ENCODE assay signal across 1 cellular context in the genomic region with DNA sequence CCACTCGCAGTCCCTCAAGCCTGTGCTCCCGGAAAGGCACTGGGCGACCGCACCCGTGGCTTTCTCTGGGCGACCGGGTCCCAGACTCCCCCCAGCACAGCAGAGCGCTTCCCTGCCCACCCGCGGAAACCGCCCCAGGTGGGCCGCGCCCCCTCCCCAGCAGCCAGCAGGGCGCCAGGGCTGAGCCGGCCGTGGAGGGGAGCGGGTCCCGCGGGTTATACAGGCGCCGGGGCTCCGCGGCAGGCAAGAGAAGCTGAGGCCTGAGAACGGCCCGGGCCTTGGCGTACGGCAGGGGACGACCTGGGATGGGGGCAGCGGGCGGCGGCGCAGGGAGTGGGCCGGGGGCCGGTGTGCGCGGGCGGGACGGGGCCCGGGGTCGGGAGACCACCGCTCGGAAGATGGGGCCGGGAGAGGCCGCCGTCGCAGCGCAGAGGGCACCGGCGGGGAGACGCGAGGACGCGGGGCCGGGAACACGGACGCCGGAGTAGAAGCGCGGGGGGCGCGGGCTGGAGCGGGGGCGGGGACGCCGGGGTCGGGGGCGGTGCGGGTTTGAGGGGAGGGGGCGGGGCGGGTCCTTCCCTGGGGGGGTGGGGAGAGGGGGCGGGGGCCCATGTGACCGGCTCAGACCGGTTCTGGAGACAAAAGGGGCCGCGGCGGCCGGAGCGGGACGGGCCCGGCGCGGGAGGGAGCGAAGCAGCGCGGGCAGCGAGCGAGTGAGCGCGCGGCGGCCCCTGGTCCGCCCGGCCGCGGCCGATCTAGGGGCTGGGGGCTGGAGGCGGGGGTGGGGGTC.
TF ChIP-seq lines count a peak whose summit lies in the region.

MDK (plus strand) TSS at position 624 of the 790 bp plus-strand sequence. CDS start 389 bp downstream, outside the sequence.

TF ChIP-seq in K562, 482 proteins besides CTCF, POLR2A, EP300 and RAD21 (continued from another document):
- 0 out of 2 replicates have a peak, but pooled peaks have one; percentile 29 for TF ChIP-seq CTBP1 (IDR thresholded peaks at IDR 0.05; ENCODE audit: borderline replicate concordance)
- TF ChIP-seq LCOR (CRISPR knock-in tag; IDR thresholded peaks at IDR 0.05), result peak; percentile 63; the same call in 1 of the 2 replicates
- no peak; a peak in 1 of 4 replicates for TF ChIP-seq TBL1XR1 (IDR thresholded peaks at IDR 0.05; ENCODE audit: low read length in 2 of 2)
- TF ChIP-seq, protein P1, sequence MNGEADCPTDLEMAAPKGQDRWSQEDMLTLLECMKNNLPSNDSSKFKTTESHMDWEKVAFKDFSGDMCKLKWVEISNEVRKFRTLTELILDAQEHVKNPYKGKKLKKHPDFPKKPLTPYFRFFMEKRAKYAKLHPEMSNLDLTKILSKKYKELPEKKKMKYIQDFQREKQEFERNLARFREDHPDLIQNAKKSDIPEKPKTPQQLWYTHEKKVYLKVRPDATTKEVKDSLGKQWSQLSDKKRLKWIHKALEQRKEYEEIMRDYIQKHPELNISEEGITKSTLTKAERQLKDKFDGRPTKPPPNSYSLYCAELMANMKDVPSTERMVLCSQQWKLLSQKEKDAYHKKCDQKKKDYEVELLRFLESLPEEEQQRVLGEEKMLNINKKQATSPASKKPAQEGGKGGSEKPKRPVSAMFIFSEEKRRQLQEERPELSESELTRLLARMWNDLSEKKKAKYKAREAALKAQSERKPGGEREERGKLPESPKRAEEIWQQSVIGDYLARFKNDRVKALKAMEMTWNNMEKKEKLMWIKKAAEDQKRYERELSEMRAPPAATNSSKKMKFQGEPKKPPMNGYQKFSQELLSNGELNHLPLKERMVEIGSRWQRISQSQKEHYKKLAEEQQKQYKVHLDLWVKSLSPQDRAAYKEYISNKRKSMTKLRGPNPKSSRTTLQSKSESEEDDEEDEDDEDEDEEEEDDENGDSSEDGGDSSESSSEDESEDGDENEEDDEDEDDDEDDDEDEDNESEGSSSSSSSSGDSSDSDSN (IDR thresholded peaks at IDR 0.05; ENCODE audit: borderline replicate concordance in 1 of 2, low read depth in 2 of 2, low read length in 2 of 2), result 0 out of 4 replicates have a peak, but pooled peaks of 1 of the 2 experiments have one; percentile 6
- 0 out of 2 replicates have a peak, but pooled peaks have one; percentile 23 for TF ChIP-seq ZC3H4 (CRISPR knock-in tag; IDR thresholded peaks at IDR 0.05; ENCODE audit: borderline replicate concordance)
- peak; percentile 55; the same call in 1 of the 2 replicates for TF ChIP-seq PHB (CRISPR knock-in tag; IDR thresholded peaks at IDR 0.05)
- peak; percentile 40; the same call in 1 of the 2 replicates for TF ChIP-seq RB1 (IDR thresholded peaks at IDR 0.05; ENCODE audit: low read depth)
- no peak for TF ChIP-seq CEBPG (CRISPR knock-in tag; IDR thresholded peaks at IDR 0.05)
- TF ChIP-seq CEBPG (tag; conservative IDR thresholded peaks at IDR 0.05 in 1 of 2, IDR thresholded peaks at IDR 0.05 in 1 of 2), result no peak
- TF ChIP-seq SUPT5H (IDR thresholded peaks at IDR 0.05), result peak; percentile 33; the same call in 1 of the 2 replicates
- TF ChIP-seq POLR2G (IDR thresholded peaks at IDR 0.05; ENCODE audit: low read depth, low read length), result peak; percentile 82
- TF ChIP-seq EHMT2 (IDR thresholded peaks at IDR 0.05), result no peak
